In the genomic region with DNA sequence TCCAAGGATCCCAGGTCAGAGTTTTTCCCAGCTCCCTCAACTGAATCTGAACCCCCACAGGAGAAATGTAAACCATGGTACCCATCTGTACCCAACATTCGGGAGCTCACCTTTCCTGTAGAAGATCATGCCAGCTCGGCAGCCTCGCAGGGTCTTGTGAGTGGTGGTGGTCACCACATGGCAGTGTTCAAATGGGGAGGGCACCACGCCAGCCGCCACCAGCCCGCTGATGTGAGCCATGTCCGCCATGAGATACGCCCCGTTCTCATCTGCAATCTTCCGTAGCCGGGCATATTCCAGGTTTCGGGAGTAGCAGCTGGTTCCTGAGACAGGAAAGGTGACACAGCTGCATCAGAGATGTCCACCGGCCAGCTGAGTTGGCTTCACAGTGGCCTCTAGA, we compare ENCODE assay signal across 30 cellular contexts. TPM values are rescaled to one million over a fixed set of nuclear protein-coding genes. Genes with fewer than 3 reads are reported as not detected.
A peak's percentile ranks its signal among the peaks of the same experiment; 100 is the strongest.
DNase-seq lines count a peak whose midpoint lies in the region; ATAC-seq, FAIRE-seq and TF ChIP-seq lines count a peak whose summit lies in the region.
"Had no signal": no experiment of that assay in that cellular context is flagged by ENCODE, and none has a peak within 500 bp of the region (broad histone marks: within the 10 kb centered on the region; RNA-seq: fewer than 3 reads in every experiment).

No MANE protein-coding gene starts in this region.

- no peak overlapping the region for H2BK5ac ChIP-seq in IMR-90 (ENCODE audit: low read depth, low read length, poor library complexity, severe bottlenecking)

- no peak for TF ChIP-seq RAD21 in IMR-90 (IDR thresholded peaks at IDR 0.05; ENCODE audit: low read length)

- no peak overlapping the region for H3K9ac ChIP-seq in IMR-90 (ENCODE audit: low read depth, low read length)
- H3K9ac ChIP-seq: BLaER1 had no signal

- no peak for TF ChIP-seq POLR2A in IMR-90 (IDR thresholded peaks at IDR 0.05; ENCODE audit: low read depth, low read length)

- WGBS in IMR-90 (ENCODE audit: extremely low coverage in 2 of 2, insufficient read length in 1 of 2), 2 experiments = 96% methylated on average over 13 of the region's 13 CpGs; no CpG with 5 or more reads in 1 of the 2 experiments

- peaks cover 9% of the 10 kb centered on the region; the same call in 1 of the 2 replicates for H3K9me1 ChIP-seq in IMR-90 (ENCODE audit: insufficient read depth, low read length)

- H3K4me1 ChIP-seq in IMR-90 (ENCODE audit: control insufficient read depth, insufficient read depth, low read length) (no peaks in the 10 kb centered on the region), HAP-1 (no peaks in the 10 kb centered on the region)
- H3K4me1 ChIP-seq: BE2C, BLaER1 had no signal

- no peaks in the 10 kb centered on the region for H3K79me1 ChIP-seq in IMR-90 (ENCODE audit: low read depth in 1 of 2, low read length in 2 of 2)

- DNase-seq in HTR-8/SVneo (ENCODE audit: insufficient read length, low spot score) (no peak), IMR-90 (no peak), brain microvascular endothelial cell (no peak), HAP-1 (ENCODE audit: low spot score in 2 of 2) (no peak)
- no peak for DNase-seq in stimulated activated CD4-positive, alpha-beta T cell treated with anti-CD3 and anti-CD28 coated beads, Interleukin-12 subunit alpha, Interleukin-12 subunit beta, amount 100 ng/mL, for 4 hours
- DNase-seq: 8988T; ACHN; BE2C; C1 segment of cervical spinal cord; CD4-positive, alpha-beta memory T cell; CD4-positive, CD25-positive, alpha-beta regulatory T cell; CD8-positive, alpha-beta memory T cell; COR-L47; DMS 273 treated with DMSO at 0.1 percent for 48 hours; DMS153; DMS79; DND-41; EL; GDM1 had no signal

- no peak overlapping the region for H3K56ac ChIP-seq in IMR-90 (ENCODE audit: extremely low read depth, insufficient read depth, low read length)

- peak overlapping the region; percentile 65 for H2AK9ac ChIP-seq in IMR-90 (replicated peaks; ENCODE audit: low read depth, low read length, poor library complexity)

- no peak overlapping the region for H3K4ac ChIP-seq in IMR-90 (ENCODE audit: low read depth, low read length)

- H2BK120ac ChIP-seq in IMR-90 (ENCODE audit: low read depth, low read length) = no peak overlapping the region

- H3K36me3 ChIP-seq in IMR-90 (ENCODE audit: control insufficient read depth, insufficient read depth, low read length) = peaks cover 3% of the 10 kb centered on the region
- H3K36me3 ChIP-seq in brain microvascular endothelial cell (replicated peaks) = no peaks in the 10 kb centered on the region
- H3K36me3 ChIP-seq in HAP-1 (replicated peaks) = peaks cover 64% of the 10 kb centered on the region
- H3K36me3 ChIP-seq: BE2C had no signal

- no peak overlapping the region for H3K27ac ChIP-seq in IMR-90 (ENCODE audit: insufficient read depth, low read length)
- no peak overlapping the region for H3K27ac ChIP-seq in brain microvascular endothelial cell
- H3K27ac ChIP-seq: BLaER1 had no signal

- H2BK20ac ChIP-seq in IMR-90 (ENCODE audit: low read depth, low read length) = no peak overlapping the region

- H4K8ac ChIP-seq in IMR-90 (ENCODE audit: low read depth in 2 of 2, low read length in 2 of 2) = no peak overlapping the region

- TF ChIP-seq CTCF in IMR-90 (conservative IDR thresholded peaks at IDR 0.05; ENCODE audit: low read depth, low read length) (no peak), brain microvascular endothelial cell (IDR thresholded peaks at IDR 0.05; ENCODE audit: low read depth, low read length, missing control alignments) (no peak)

- FAIRE-seq in HTR-8/SVneo (lab: Jason Lieb, UNC) = peak; percentile 71
- FAIRE-seq: A204.1, GM12878, GM12892, GM18507 had no signal

- H4K20me1 ChIP-seq in IMR-90 (ENCODE audit: insufficient read depth, low read length) = no peaks in the 10 kb centered on the region
- H4K20me1 ChIP-seq: BLaER1 had no signal

- in situ Hi-C loops in IMR-90 (cut with MboI; ENCODE audit: low sequenced_read_pairs) = no loop called here
- in situ Hi-C loops in brain microvascular endothelial cell (cut with HindIII; ENCODE audit: low pct_ligation_motif_present, low sequenced_read_pairs) = no loop called here
- in situ Hi-C loops in HAP-1 (cut with MboI; ENCODE audit: low sequenced_read_pairs) = no loop called here

- POLR2A ChIA-PET in IMR-90 (lab: Charles Lee; ENCODE audit: unreplicated experiment) = no interaction called here

- CTCF ChIA-PET in IMR-90 (lab: Yijun Ruan, JAX) = no interaction called here

- dilution Hi-C loops in IMR-90 (cut with HindIII; ENCODE audit: low sequenced_read_pairs, unreplicated experiment) = no loop called here

- H3K4me3 ChIP-seq in IMR-90 (ENCODE audit: insufficient read depth, low read depth, low read length) (no peak overlapping the region), iPS-18c (ENCODE audit: insufficient read depth, low read depth, low read length) (peak overlapping the region; percentile 20; the same call in 1 of the 2 replicates), brain microvascular endothelial cell (ENCODE audit: low read depth, low read length) (no peak overlapping the region), HAP-1 (no peak overlapping the region)
- H3K4me3 ChIP-seq: BLaER1, GM12878 had no signal

- ATAC-seq in IMR-90 (ENCODE audit: low read depth) = no peak
- ATAC-seq: GM12878 had no signal

- H3K23ac ChIP-seq in IMR-90 (ENCODE audit: low read depth, low read length) = no peak overlapping the region

- H2BK15ac ChIP-seq in IMR-90 (ENCODE audit: low read depth, low read length) = no peak overlapping the region

- no peak overlapping the region for H2AK5ac ChIP-seq in IMR-90 (ENCODE audit: low read depth, low read length)

- H3K18ac ChIP-seq in IMR-90 (ENCODE audit: low read depth, low read length) = no peak overlapping the region

- H3K27me3 ChIP-seq in IMR-90 (ENCODE audit: control insufficient read depth, insufficient read depth, low read length) (no peaks in the 10 kb centered on the region), brain microvascular endothelial cell (replicated peaks) (no peaks in the 10 kb centered on the region), HAP-1 (ENCODE audit: low read depth) (no peaks in the 10 kb centered on the region)
- H3K27me3 ChIP-seq: BE2C, BLaER1 had no signal

- intact Hi-C loops in IMR-90 (cut with micrococcal nuclease) = no loop called here

- no TSS peak for BruUV-seq in IMR-90 (replicated peaks; lab: Mats Ljungman, UMichigan)

- H2AFZ ChIP-seq in IMR-90 (replicated peaks; ENCODE audit: low read length, poor library complexity) = no peak overlapping the region

- no peak overlapping the region for H3K4me2 ChIP-seq in IMR-90 (ENCODE audit: low read depth, low read length)
- H3K4me2 ChIP-seq: BLaER1 had no signal

- H3K9me3 ChIP-seq in IMR-90 (ENCODE audit: control insufficient read depth, insufficient read depth, low read length) (no peaks in the 10 kb centered on the region), iPS-18c (ENCODE audit: control insufficient read depth, insufficient read depth, low read length) (no peaks in the 10 kb centered on the region), HAP-1 (no peaks in the 10 kb centered on the region)
- H3K9me3 ChIP-seq: BE2C had no signal

- no peak overlapping the region for H4K5ac ChIP-seq in IMR-90 (ENCODE audit: low read depth, low read length)

- no peak overlapping the region for H3K14ac ChIP-seq in IMR-90 (replicated peaks; ENCODE audit: low read depth, low read length)

- no peak overlapping the region for H4K91ac ChIP-seq in IMR-90 (ENCODE audit: insufficient read depth, low read depth, low read length)

TF ChIP-seq in IMR-90, 13 proteins besides CTCF, POLR2A, EP300 and RAD21 (continues in another document):
- TF ChIP-seq MXI1 (IDR thresholded peaks at IDR 0.05; ENCODE audit: borderline replicate concordance, low read depth, low read length) (no peak), NFE2L2 (IDR thresholded peaks at IDR 0.05; ENCODE audit: low read depth, low read length) (no peak), BHLHE40 (IDR thresholded peaks at IDR 0.05; ENCODE audit: low read depth, low read length) (no peak), FOS (IDR thresholded peaks at IDR 0.05; ENCODE audit: low read depth, low read length) (no peak), SMC3 (IDR thresholded peaks at IDR 0.05; ENCODE audit: low read depth, low read length) (no peak), CEBPB (IDR thresholded peaks at IDR 0.05; ENCODE audit: low read depth, low read length) (no peak), CHD1 (IDR thresholded peaks at IDR 0.05; ENCODE audit: low read depth, low read length) (no peak), MAZ (IDR thresholded peaks at IDR 0.05; ENCODE audit: borderline replicate concordance, low read depth, low read length) (no peak), RFX5 (IDR thresholded peaks at IDR 0.05; ENCODE audit: low read depth, low read length) (no peak)
- TF ChIP-seq, protein P1, sequence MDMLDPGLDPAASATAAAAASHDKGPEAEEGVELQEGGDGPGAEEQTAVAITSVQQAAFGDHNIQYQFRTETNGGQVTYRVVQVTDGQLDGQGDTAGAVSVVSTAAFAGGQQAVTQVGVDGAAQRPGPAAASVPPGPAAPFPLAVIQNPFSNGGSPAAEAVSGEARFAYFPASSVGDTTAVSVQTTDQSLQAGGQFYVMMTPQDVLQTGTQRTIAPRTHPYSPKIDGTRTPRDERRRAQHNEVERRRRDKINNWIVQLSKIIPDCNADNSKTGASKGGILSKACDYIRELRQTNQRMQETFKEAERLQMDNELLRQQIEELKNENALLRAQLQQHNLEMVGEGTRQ (IDR thresholded peaks at IDR 0.05; ENCODE audit: low read depth, low read length) = no peak

RNA-seq across cellular contexts. Expression of a gene that starts 23.4 kb away (rescaled TPM):
- 7.5 and 8.1 TPM in 2 replicates for total RNA-seq in IMR-90 (2012; rRNA removed)
- polyA plus RNA-seq in IMR-90 (2012; rRNA removed) = 7.3 and 7.5 TPM in 2 replicates
- 4.5 and 15.3 TPM in 2 replicates for polyA plus RNA-seq in IMR-90 (2012; cell fraction: cytosol; rRNA removed)
- polyA plus RNA-seq in IMR-90 (2012; cell fraction: nucleus; rRNA removed; ENCODE audit: low replicate concordance) = 11.6 and 11.8 TPM in 2 replicates

RNA-seq across cellular contexts. Expression of a gene that starts 24.8 kb away (rescaled TPM):
- total RNA-seq in IMR-90 (2012; rRNA removed) = 10.6 and 10.9 TPM in 2 replicates
- 7.1 and 7.2 TPM in 2 replicates for polyA plus RNA-seq in IMR-90 (2012; rRNA removed)
- 2.8 and 3.8 TPM in 2 replicates for polyA plus RNA-seq in IMR-90 (2012; cell fraction: cytosol; rRNA removed)
- polyA plus RNA-seq in IMR-90 (2012; cell fraction: nucleus; rRNA removed; ENCODE audit: low replicate concordance) = 6.9 and 10.3 TPM in 2 replicates

RNA-seq across cellular contexts. Expression of a gene that starts 25.1 kb away (rescaled TPM):
- 21.3 and 25.6 TPM in 2 replicates for total RNA-seq in IMR-90 (2012; rRNA removed)
- 12.4 and 13.4 TPM in 2 replicates for polyA plus RNA-seq in IMR-90 (2012; rRNA removed)
- polyA plus RNA-seq in IMR-90 (2012; cell fraction: cytosol; rRNA removed) = 6.9 and 11.3 TPM in 2 replicates
- 27.6 and 28.4 TPM in 2 replicates for polyA plus RNA-seq in IMR-90 (2012; cell fraction: nucleus; rRNA removed; ENCODE audit: low replicate concordance)

RNA-seq across cellular contexts. Expression of a gene that starts 37.6 kb away (rescaled TPM):
- total RNA-seq in IMR-90 (2012; rRNA removed) = not detected in 2 replicates
- polyA plus RNA-seq in IMR-90 (2012; rRNA removed) = not detected in 2 replicates
- not detected in 2 replicates for polyA plus RNA-seq in IMR-90 (2012; cell fraction: cytosol; rRNA removed)
- 0.03 and 0.05 TPM in 2 replicates for polyA plus RNA-seq in IMR-90 (2012; cell fraction: nucleus; rRNA removed; ENCODE audit: low replicate concordance)
- total RNA-seq: A673; CD4-positive, alpha-beta memory T cell; CD4-positive, CD25-positive, alpha-beta regulatory T cell; CD8-positive, alpha-beta memory T cell; Daoy; G401; GM12878 had no signal
- polyA plus RNA-seq: AG04450; CD14-positive monocyte; CD4-positive, alpha-beta memory T cell; CD8-positive, alpha-beta memory T cell; GM12878 had no signal
